8 cellular contexts compared by ENCODE assay signal in genomic region chr17:32341141-32341856, GRCh38. TPM values are rescaled to one million over a fixed set of nuclear protein-coding genes. Genes with fewer than 3 reads are reported as not detected.
DNase-seq lines count a peak whose midpoint lies in the region; ATAC-seq and TF ChIP-seq lines count a peak whose summit lies in the region.

No MANE protein-coding gene starts in this region.

- peak; percentile 33 for TF ChIP-seq CTCF in epithelial cell of proximal tubule (conservative IDR thresholded peaks at IDR 0.05; ENCODE audit: low read depth, low read length)
- TF ChIP-seq CTCF in natural killer cell (IDR thresholded peaks at IDR 0.05): no peak
- TF ChIP-seq CTCF in upper lobe of right lung (IDR thresholded peaks at IDR 0.05): no peak

- peak overlapping the region; percentile 94 for H3K4me3 Mint-ChIP-seq in natural killer cell

- H4K20me1 ChIP-seq in BLaER1 treated with 17β-estradiol and CSF1 and Interleukin-3, amounts not matched to agents 10 nM and 100 nM: no peaks in the 10 kb centered on the region

- peak overlapping the region; percentile 78 to 97 (median 88) for H3K4me2 ChIP-seq in BLaER1 treated with 17β-estradiol and CSF1 and Interleukin-3, amounts not matched to agents 10 nM and 100 nM

- H3K27ac ChIP-seq in BLaER1 treated with 17β-estradiol and CSF1 and Interleukin-3, amounts not matched to agents 10 nM and 100 nM: peak overlapping the region; percentile 69 to 98 (median 94)
- H3K27ac ChIP-seq in upper lobe of right lung: peak overlapping the region; percentile 77

- no peaks in the 10 kb centered on the region for H3K27me3 Mint-ChIP-seq in natural killer cell (ENCODE audit: low read depth in 2 of 2)

- DNase-seq in NCI-H1694 treated with DMSO at 0.1 percent for 48 hours (lab: John Stamatoyannopoulos, UW): peak; percentile 47
- DNase-seq in activated CD8-positive, alpha-beta memory T cell treated with anti-CD3 and anti-CD28 coated beads for 24 hours: peak; percentile 74
- no peak for DNase-seq in epithelial cell of proximal tubule (ENCODE audit: low read depth)
- no peak for DNase-seq in natural killer cell
- no peak for DNase-seq in upper lobe of right lung

- no peaks in the 10 kb centered on the region for H3K27me3 ChIP-seq in BLaER1 treated with 17β-estradiol and CSF1 and Interleukin-3, amounts not matched to agents 10 nM and 100 nM
- no peaks in the 10 kb centered on the region for H3K27me3 ChIP-seq in upper lobe of right lung

- no peaks in the 10 kb centered on the region for H3K9me3 Mint-ChIP-seq in natural killer cell

- H3K4me1 ChIP-seq in BLaER1 treated with 17β-estradiol and CSF1 and Interleukin-3, amounts not matched to agents 10 nM and 100 nM: peaks cover 28 to 82% (median 53%) of the 10 kb centered on the region in 10 experiments
- peaks cover 15% of the 10 kb centered on the region for H3K4me1 ChIP-seq in upper lobe of right lung

- peak overlapping the region; percentile 84 to 96 for H3K27ac Mint-ChIP-seq in natural killer cell

- H3K36me3 ChIP-seq in BLaER1 treated with 17β-estradiol and CSF1 and Interleukin-3, amounts not matched to agents 10 nM and 100 nM: peaks cover 0 to 32% (median 21%) of the 10 kb centered on the region in 11 experiments; a peak in 15 of 22 replicates
- peaks cover 33% of the 10 kb centered on the region for H3K36me3 ChIP-seq in upper lobe of right lung

- peak overlapping the region; percentile 78 to 94 (median 88) for H3K9ac ChIP-seq in BLaER1 treated with 17β-estradiol and CSF1 and Interleukin-3, amounts not matched to agents 10 nM and 100 nM

- peak overlapping the region; percentile 57 to 75 (median 63) for H3K4me3 ChIP-seq in BLaER1 treated with 17β-estradiol and CSF1 and Interleukin-3, amounts not matched to agents 10 nM and 100 nM
- H3K4me3 ChIP-seq in epithelial cell of proximal tubule (ENCODE audit: low read depth, low read length) (peak overlapping the region; percentile 73), upper lobe of right lung (peak overlapping the region; percentile 71)

- ATAC-seq in GM19452 (IDR thresholded peaks at IDR 0.05; ENCODE audit: unreplicated experiment) (peak; percentile 7), natural killer cell (peak; percentile 35 to 54 (median 52)), upper lobe of right lung (peak; percentile 5), HG02884 (IDR thresholded peaks at IDR 0.05; ENCODE audit: unreplicated experiment) (no peak)

- peaks cover 25 to 27% of the 10 kb centered on the region in 2 donors for H3K4me1 Mint-ChIP-seq in natural killer cell

- no peaks in the 10 kb centered on the region for H3K9me3 ChIP-seq in BLaER1 treated with 17β-estradiol and CSF1 and Interleukin-3, amounts not matched to agents 10 nM and 100 nM (replicated peaks in 1 of 11)
- H3K9me3 ChIP-seq in upper lobe of right lung: no peaks in the 10 kb centered on the region

- no peaks in the 10 kb centered on the region for H3K36me3 Mint-ChIP-seq in natural killer cell

- intact Hi-C loops in natural killer cell (cut with micrococcal nuclease): loop anchor here (1.0 kb wide), 1 partner anchor 9 kb away; the partner anchor contains the start of gene ZNF207
- intact Hi-C loops in upper lobe of right lung (cut with DNase I): no loop called here

RNA-seq across cellular contexts. Expression of gene C17orf75, which starts 0.7 kb away (rescaled TPM):
- 15.4 and 22.1 TPM in 2 replicates for total RNA-seq in epithelial cell of proximal tubule
- 10 to 100 TPM; 12.7 to 18.8 (median 13.3) TPM for total RNA-seq in natural killer cell
- 14.2 TPM for total RNA-seq in upper lobe of right lung

RNA-seq across cellular contexts. Expression of gene ZNF207, which starts 8.7 kb away (rescaled TPM):
- total RNA-seq in epithelial cell of proximal tubule: 108 and 179 TPM in 2 replicates
- total RNA-seq in natural killer cell: 100 to 1,000 TPM; 378 to 444 (median 428) TPM
- total RNA-seq in upper lobe of right lung: 133 TPM

Comparison
In these comparisons a context has a peak if more than half of its experiments do, and no peak if none do; other contexts are left out.
1. DNase-seq: peak in NCI-H1694 treated with DMSO at 0.1 percent for 48 hours (single experiment) and activated CD8-positive, alpha-beta memory T cell treated with anti-CD3 and anti-CD28 coated beads for 24 hours (single experiment); none in epithelial cell of proximal tubule (single experiment), natural killer cell (single experiment) and upper lobe of right lung (single experiment).
2. Peak in every context shown above with its lines, with median percentiles within 50 percentile points of each other: H3K4me3 ChIP-seq.